8 cellular contexts compared by ENCODE assay signal in the genomic region with DNA sequence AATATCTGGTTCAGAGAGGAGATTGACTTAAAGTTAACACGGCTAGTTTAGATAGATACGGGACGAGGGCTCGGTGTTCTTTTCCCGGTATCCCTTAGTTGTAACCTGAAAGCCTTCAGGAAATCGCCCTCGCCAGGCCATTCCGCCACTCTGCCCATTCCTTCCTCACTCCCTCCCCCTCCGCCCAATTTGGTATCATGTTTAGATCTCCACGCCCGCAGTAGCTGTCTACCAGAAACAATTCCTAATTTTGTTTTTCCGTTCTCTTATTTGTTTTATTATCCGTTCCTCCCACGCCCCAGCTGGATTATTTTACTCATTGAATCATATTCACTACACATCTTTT. TPM values are rescaled to one million over a fixed set of nuclear protein-coding genes. Genes with fewer than 3 reads are reported as not detected.
A peak's percentile ranks its signal among the peaks of the same experiment; 100 is the strongest.
DNase-seq lines count a peak whose midpoint lies in the region; ATAC-seq and TF ChIP-seq lines count a peak whose summit lies in the region.

No MANE protein-coding gene starts in this region.

- no peak for ATAC-seq in activated CD4-positive, CD25-positive, alpha-beta regulatory T cell treated with anti-CD3 and anti-CD28 coated beads, Interleukin-2, amount 50 U/mL, for 24 hours
- ATAC-seq in HG03066 (IDR thresholded peaks at IDR 0.05; ENCODE audit: low read depth, unreplicated experiment) = peak; percentile 13
- peak; percentile 55 to 63 (median 58) for ATAC-seq in right lobe of liver
- no peak for ATAC-seq in stimulated activated naive CD8-positive, alpha-beta T cell treated with anti-CD3 and anti-CD28 coated beads, Interleukin-15, amount 100 ng/mL, for 72 hours

- TF ChIP-seq POLR2A in right lobe of liver (IDR thresholded peaks at IDR 0.05) = no peak

- H3K27ac Mint-ChIP-seq in stimulated activated naive CD8-positive, alpha-beta T cell treated with anti-CD3 and anti-CD28 coated beads, Interleukin-15, amount 100 ng/mL, for 72 hours = peak overlapping the region; percentile 97 to 99

- peak; percentile 38 for DNase-seq in activated CD4-positive, CD25-positive, alpha-beta regulatory T cell treated with anti-CD3 and anti-CD28 coated beads, Interleukin-2, amount 50 U/mL, for 72 hours
- DNase-seq in right lobe of liver (peak in 2 of 3 donors; percentile 35 to 54), foreskin melanocyte (no peak)
- no peak for DNase-seq in stimulated activated naive CD8-positive, alpha-beta T cell treated with anti-CD3 and anti-CD28 coated beads, Interleukin-15, amount 100 ng/mL, for 72 hours

- H3K4me1 Mint-ChIP-seq in stimulated activated naive CD8-positive, alpha-beta T cell treated with anti-CD3 and anti-CD28 coated beads, Interleukin-15, amount 100 ng/mL, for 72 hours = peaks cover 41% of the 10 kb centered on the region

- peaks cover 0 to 8% (median 4%) of the 10 kb centered on the region in 4 donors for H3K4me1 ChIP-seq in right lobe of liver

- H3F3A ChIP-seq in SU-DHL-6 (ENCODE audit: insufficient read depth) = peaks cover 7% of the 10 kb centered on the region; the same call in 1 of the 2 replicates

- H3K27ac ChIP-seq in SU-DHL-6 (ENCODE audit: low read depth, low read length) (peak overlapping the region; percentile 72), cingulate gyrus (ENCODE audit: low read depth, low read length) (peak overlapping the region; percentile 94), right lobe of liver (peak overlapping the region; percentile 90 to 95 (median 91))

- no peaks in the 10 kb centered on the region for H3K9me2 ChIP-seq in SU-DHL-6 (replicated peaks; ENCODE audit: insufficient read depth, low read length)

- H3K9me3 ChIP-seq in SU-DHL-6 (ENCODE audit: insufficient read depth, low read length) = no peaks in the 10 kb centered on the region
- H3K9me3 ChIP-seq in right lobe of liver = no peaks in the 10 kb centered on the region

- H3K9ac ChIP-seq in SU-DHL-6 (ENCODE audit: low read length) = peak overlapping the region; percentile 72

- H4K20me1 ChIP-seq in SU-DHL-6 (ENCODE audit: low read depth, low read length) = no peaks in the 10 kb centered on the region

- H3K4me3 ChIP-seq in SU-DHL-6 (ENCODE audit: insufficient read depth, low read length, poor library complexity, severe bottlenecking) (peak overlapping the region; percentile 87), right lobe of liver (peak overlapping the region; percentile 82 to 87 (median 83))

- H3K27me3 ChIP-seq in SU-DHL-6 (ENCODE audit: low read length) (no peaks in the 10 kb centered on the region), right lobe of liver (no peaks in the 10 kb centered on the region)

- H3K79me2 ChIP-seq in SU-DHL-6 (ENCODE audit: insufficient read depth, low read length) = no peaks in the 10 kb centered on the region

- intact Hi-C loops in right lobe of liver (cut with DNase I) = no loop called here

- H2AFZ ChIP-seq in SU-DHL-6 (ENCODE audit: low read depth, low read length, severe bottlenecking) = peak overlapping the region; percentile 90

- WGBS in right lobe of liver (ENCODE audit: insufficient coverage, low coverage, low lambda C conversion rate, missing lambda C conversion rate) = 0% methylated on average over 8 of the region's 14 CpGs

- peaks cover under 1% of the 10 kb centered on the region; the same call in 1 of the 2 replicates for H3K36me3 ChIP-seq in SU-DHL-6 (ENCODE audit: low read length)
- H3K36me3 ChIP-seq in right lobe of liver = peaks cover 0 to 4% (median 0%) of the 10 kb centered on the region in 4 donors

- H3K4me3 Mint-ChIP-seq in stimulated activated naive CD8-positive, alpha-beta T cell treated with anti-CD3 and anti-CD28 coated beads, Interleukin-15, amount 100 ng/mL, for 72 hours = peak overlapping the region; percentile 96 to 99

- TF ChIP-seq CTCF in SU-DHL-6 (IDR thresholded peaks at IDR 0.05; ENCODE audit: insufficient read depth, low read length, poor library complexity, severe bottlenecking) = no peak
- TF ChIP-seq CTCF in right lobe of liver (IDR thresholded peaks at IDR 0.05) = no peak

- H3K27me3 Mint-ChIP-seq in stimulated activated naive CD8-positive, alpha-beta T cell treated with anti-CD3 and anti-CD28 coated beads, Interleukin-15, amount 100 ng/mL, for 72 hours = no peaks in the 10 kb centered on the region

- no peaks in the 10 kb centered on the region for H3K9me3 Mint-ChIP-seq in stimulated activated naive CD8-positive, alpha-beta T cell treated with anti-CD3 and anti-CD28 coated beads, Interleukin-15, amount 100 ng/mL, for 72 hours

- H3K4me2 ChIP-seq in SU-DHL-6 (ENCODE audit: low read depth, low read length, poor library complexity, severe bottlenecking) = peak overlapping the region; percentile 76

RNA-seq across cellular contexts. Expression of gene VAMP4, which starts 0.7 kb away (rescaled TPM):
- 1 to 10 TPM; 3.9 to 7.9 (median 6.0) TPM for total RNA-seq in right lobe of liver

RNA-seq across cellular contexts. Expression of gene METTL13, which starts 38.9 kb away (rescaled TPM):
- 10 to 100 TPM in 5 of 6 experiments, 1 to 10 TPM in 1; 8.9 to 14.4 (median 11.9) TPM for total RNA-seq in right lobe of liver

Comparison
In these comparisons a context has a peak if more than half of its experiments do, and no peak if none do; other contexts are left out.
1. DNase-seq: peak in activated CD4-positive, CD25-positive, alpha-beta regulatory T cell treated with anti-CD3 and anti-CD28 coated beads, Interleukin-2, amount 50 U/mL, for 72 hours (single experiment) and right lobe of liver (2 of 3); none in stimulated activated naive CD8-positive, alpha-beta T cell treated with anti-CD3 and anti-CD28 coated beads, Interleukin-15, amount 100 ng/mL, for 72 hours (0 of 2) and foreskin melanocyte (single experiment).
2. ATAC-seq: peak in HG03066 (single experiment) and right lobe of liver (4 of 4); none in activated CD4-positive, CD25-positive, alpha-beta regulatory T cell treated with anti-CD3 and anti-CD28 coated beads, Interleukin-2, amount 50 U/mL, for 24 hours (0 of 2) and stimulated activated naive CD8-positive, alpha-beta T cell treated with anti-CD3 and anti-CD28 coated beads, Interleukin-15, amount 100 ng/mL, for 72 hours (single experiment).
3. Peak in every context shown above with its lines, with median percentiles within 50 percentile points of each other: H3K27ac ChIP-seq.